Comparison of ENCODE assay signal across 1 cellular context in the genomic region with DNA sequence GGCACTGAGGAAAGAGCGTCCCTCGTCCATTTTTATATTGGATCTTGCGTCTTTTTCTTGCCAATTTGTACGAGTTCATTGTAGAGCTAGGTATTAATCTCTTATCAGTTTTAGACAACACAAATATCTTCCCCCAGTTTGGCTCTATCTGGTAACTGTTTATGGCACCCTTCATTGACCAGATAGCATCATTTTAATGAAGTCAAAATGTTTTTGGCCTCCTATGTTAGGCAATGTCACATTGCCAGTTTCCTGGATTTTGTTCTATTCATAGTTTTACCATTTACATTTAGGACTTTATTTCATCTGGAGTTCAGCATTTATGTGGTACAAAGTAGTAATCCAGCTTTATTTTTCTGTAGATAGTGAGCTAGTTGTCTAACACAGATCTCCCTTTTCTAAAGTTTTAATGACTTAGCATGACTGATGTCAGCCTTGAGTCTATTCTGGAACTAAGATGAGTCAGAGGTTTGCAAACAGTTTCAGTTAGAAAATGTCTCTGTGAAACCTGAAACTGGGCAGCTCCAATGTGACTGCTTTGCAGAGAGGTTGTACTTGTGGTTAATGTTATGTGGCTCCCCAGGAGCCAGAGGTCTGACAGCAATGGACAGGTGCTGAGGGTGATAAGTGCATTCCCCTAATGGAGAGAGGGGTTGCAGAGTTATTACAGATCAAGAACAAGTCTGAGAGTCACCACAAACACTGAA.
TF ChIP-seq lines count a peak whose summit lies in the region.

No MANE protein-coding gene starts in this region.

TF ChIP-seq in HepG2, 621 proteins besides CTCF, POLR2A, EP300 and RAD21 (continued from another document and continues in another):
- TF ChIP-seq, protein P1, sequence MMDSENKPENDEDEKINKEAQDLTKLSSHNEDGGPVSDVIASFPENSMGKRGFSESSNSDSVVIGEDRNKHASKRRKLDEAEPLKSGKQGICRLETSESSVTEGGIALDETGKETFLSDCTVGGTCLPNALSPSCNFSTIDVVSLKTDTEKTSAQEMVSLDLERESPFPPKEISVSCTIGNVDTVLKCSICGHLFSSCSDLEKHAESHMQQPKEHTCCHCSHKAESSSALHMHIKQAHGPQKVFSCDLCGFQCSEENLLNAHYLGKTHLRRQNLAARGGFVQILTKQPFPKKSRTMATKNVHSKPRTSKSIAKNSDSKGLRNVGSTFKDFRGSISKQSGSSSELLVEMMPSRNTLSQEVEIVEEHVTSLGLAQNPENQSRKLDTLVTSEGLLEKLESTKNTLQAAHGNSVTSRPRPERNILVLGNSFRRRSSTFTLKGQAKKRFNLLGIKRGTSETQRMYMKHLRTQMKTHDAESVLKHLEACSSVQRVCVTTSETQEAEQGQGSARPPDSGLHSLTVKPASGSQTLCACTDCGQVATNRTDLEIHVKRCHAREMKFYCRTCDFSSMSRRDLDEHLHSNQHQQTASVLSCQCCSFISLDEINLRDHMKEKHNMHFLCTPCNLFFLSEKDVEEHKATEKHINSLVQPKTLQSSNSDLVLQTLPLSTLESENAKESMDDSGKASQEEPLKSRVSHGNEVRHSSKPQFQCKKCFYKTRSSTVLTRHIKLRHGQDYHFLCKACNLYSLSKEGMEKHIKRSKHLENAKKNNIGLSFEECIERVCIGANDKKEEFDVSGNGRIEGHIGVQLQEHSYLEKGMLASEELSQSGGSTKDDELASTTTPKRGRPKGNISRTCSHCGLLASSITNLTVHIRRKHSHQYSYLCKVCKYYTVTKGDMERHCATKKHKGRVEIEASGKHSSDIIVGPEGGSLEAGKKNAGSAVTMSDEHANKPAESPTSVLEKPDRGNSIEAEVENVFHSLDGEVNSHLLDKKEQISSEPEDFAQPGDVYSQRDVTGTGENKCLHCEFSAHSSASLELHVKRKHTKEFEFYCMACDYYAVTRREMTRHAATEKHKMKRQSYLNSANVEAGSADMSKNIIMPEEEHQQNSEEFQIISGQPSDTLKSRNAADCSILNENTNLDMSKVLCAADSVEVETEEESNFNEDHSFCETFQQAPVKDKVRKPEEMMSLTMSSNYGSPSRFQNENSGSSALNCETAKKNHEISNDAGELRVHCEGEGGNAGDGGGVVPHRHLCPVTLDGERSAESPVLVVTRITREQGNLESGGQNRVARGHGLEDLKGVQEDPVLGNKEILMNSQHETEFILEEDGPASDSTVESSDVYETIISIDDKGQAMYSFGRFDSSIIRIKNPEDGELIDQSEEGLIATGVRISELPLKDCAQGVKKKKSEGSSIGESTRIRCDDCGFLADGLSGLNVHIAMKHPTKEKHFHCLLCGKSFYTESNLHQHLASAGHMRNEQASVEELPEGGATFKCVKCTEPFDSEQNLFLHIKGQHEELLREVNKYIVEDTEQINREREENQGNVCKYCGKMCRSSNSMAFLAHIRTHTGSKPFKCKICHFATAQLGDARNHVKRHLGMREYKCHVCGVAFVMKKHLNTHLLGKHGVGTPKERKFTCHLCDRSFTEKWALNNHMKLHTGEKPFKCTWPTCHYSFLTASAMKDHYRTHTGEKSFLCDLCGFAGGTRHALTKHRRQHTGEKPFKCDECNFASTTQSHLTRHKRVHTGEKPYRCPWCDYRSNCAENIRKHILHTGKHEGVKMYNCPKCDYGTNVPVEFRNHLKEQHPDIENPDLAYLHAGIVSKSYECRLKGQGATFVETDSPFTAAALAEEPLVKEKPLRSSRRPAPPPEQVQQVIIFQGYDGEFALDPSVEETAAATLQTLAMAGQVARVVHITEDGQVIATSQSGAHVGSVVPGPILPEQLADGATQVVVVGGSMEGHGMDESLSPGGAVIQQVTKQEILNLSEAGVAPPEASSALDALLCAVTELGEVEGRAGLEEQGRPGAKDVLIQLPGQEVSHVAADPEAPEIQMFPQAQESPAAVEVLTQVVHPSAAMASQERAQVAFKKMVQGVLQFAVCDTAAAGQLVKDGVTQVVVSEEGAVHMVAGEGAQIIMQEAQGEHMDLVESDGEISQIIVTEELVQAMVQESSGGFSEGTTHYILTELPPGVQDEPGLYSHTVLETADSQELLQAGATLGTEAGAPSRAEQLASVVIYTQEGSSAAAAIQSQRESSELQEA (CRISPR knock-in tag; IDR thresholded peaks at IDR 0.05; ENCODE audit: not compliant biosample characterization): no peak
- TF ChIP-seq ZNF556 (CRISPR knock-in tag; IDR thresholded peaks at IDR 0.05; ENCODE audit: borderline replicate concordance) (no peak), SNAI1 (CRISPR knock-in tag; IDR thresholded peaks at IDR 0.05; ENCODE audit: borderline replicate concordance) (no peak), ZNF431 (CRISPR knock-in tag; IDR thresholded peaks at IDR 0.05; ENCODE audit: borderline replicate concordance, low read depth) (no peak), CBFB (CRISPR knock-in tag; IDR thresholded peaks at IDR 0.05) (no peak), HMG20A (CRISPR knock-in tag; IDR thresholded peaks at IDR 0.05; ENCODE audit: borderline replicate concordance) (peak; percentile 74; the same call in 1 of the 2 replicates), IRF2 (CRISPR knock-in tag; IDR thresholded peaks at IDR 0.05) (0 out of 2 replicates have a peak, but pooled peaks have one; percentile 40), KLF6 (CRISPR knock-in tag; IDR thresholded peaks at IDR 0.05) (no peak), ZNF652 (CRISPR knock-in tag; IDR thresholded peaks at IDR 0.05; ENCODE audit: borderline replicate concordance, low read depth) (peak; percentile 9; the same call in 1 of the 2 replicates), ZNF720 (CRISPR knock-in tag; IDR thresholded peaks at IDR 0.05) (no peak), ZNF34 (CRISPR knock-in tag; IDR thresholded peaks at IDR 0.05; ENCODE audit: borderline replicate concordance) (no peak), GATA4 (IDR thresholded peaks at IDR 0.05; ENCODE audit: borderline replicate concordance, low read depth) (no peak), TBX2 (CRISPR knock-in tag; IDR thresholded peaks at IDR 0.05; ENCODE audit: borderline replicate concordance) (no peak), ZNF501 (CRISPR knock-in tag; IDR thresholded peaks at IDR 0.05) (no peak), RFXANK (CRISPR knock-in tag; IDR thresholded peaks at IDR 0.05) (no peak), ZNF253 (CRISPR knock-in tag; IDR thresholded peaks at IDR 0.05; ENCODE audit: borderline replicate concordance) (no peak), ZNF878 (CRISPR knock-in tag; IDR thresholded peaks at IDR 0.05) (no peak), ZNF263 (CRISPR knock-in tag; IDR thresholded peaks at IDR 0.05) (no peak), KDM3A (CRISPR knock-in tag; IDR thresholded peaks at IDR 0.05; ENCODE audit: low read depth) (no peak), LCORL (IDR thresholded peaks at IDR 0.05) (no peak), LCORL (CRISPR knock-in tag; IDR thresholded peaks at IDR 0.05) (no peak), KLF11 (CRISPR knock-in tag; IDR thresholded peaks at IDR 0.05) (no peak), ZNF343 (CRISPR knock-in tag; IDR thresholded peaks at IDR 0.05) (no peak), MAFG (CRISPR knock-in tag; IDR thresholded peaks at IDR 0.05) (no peak), ZSCAN21 (CRISPR knock-in tag; IDR thresholded peaks at IDR 0.05; ENCODE audit: borderline replicate concordance) (no peak), CEBPB (IDR thresholded peaks at IDR 0.05; ENCODE audit: borderline replicate concordance, low read depth, low read length) (no peak), GABPB1 (CRISPR knock-in tag; IDR thresholded peaks at IDR 0.05) (no peak), DR1 (CRISPR knock-in tag; IDR thresholded peaks at IDR 0.05) (no peak), NR2F6 (IDR thresholded peaks at IDR 0.05) (no peak), NR2F6 (CRISPR knock-in tag; IDR thresholded peaks at IDR 0.05) (no peak), ZMYM3 (CRISPR knock-in tag; IDR thresholded peaks at IDR 0.05) (no peak), ZIK1 (CRISPR knock-in tag; IDR thresholded peaks at IDR 0.05; ENCODE audit: borderline replicate concordance, low read depth) (no peak), BCL6 (CRISPR knock-in tag; IDR thresholded peaks at IDR 0.05) (no peak), CCDC6 (CRISPR knock-in tag; IDR thresholded peaks at IDR 0.05) (no peak), ZNF234 (CRISPR knock-in tag; conservative IDR thresholded peaks at IDR 0.05) (no peak), RARG (CRISPR knock-in tag; IDR thresholded peaks at IDR 0.05; ENCODE audit: low read depth) (no peak), NCOR1 (IDR thresholded peaks at IDR 0.05; ENCODE audit: borderline replicate concordance, low read length) (no peak)
- TF ChIP-seq, protein P2, sequence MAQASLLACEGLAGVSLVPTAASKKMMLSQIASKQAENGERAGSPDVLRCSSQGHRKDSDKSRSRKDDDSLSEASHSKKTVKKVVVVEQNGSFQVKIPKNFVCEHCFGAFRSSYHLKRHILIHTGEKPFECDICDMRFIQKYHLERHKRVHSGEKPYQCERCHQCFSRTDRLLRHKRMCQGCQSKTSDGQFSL (CRISPR knock-in tag; IDR thresholded peaks at IDR 0.05): no peak
- TF ChIP-seq, protein P3, sequence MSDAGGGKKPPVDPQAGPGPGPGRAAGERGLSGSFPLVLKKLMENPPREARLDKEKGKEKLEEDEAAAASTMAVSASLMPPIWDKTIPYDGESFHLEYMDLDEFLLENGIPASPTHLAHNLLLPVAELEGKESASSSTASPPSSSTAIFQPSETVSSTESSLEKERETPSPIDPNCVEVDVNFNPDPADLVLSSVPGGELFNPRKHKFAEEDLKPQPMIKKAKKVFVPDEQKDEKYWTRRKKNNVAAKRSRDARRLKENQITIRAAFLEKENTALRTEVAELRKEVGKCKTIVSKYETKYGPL (CRISPR knock-in tag; IDR thresholded peaks at IDR 0.05): no peak
- TF ChIP-seq, protein P4, sequence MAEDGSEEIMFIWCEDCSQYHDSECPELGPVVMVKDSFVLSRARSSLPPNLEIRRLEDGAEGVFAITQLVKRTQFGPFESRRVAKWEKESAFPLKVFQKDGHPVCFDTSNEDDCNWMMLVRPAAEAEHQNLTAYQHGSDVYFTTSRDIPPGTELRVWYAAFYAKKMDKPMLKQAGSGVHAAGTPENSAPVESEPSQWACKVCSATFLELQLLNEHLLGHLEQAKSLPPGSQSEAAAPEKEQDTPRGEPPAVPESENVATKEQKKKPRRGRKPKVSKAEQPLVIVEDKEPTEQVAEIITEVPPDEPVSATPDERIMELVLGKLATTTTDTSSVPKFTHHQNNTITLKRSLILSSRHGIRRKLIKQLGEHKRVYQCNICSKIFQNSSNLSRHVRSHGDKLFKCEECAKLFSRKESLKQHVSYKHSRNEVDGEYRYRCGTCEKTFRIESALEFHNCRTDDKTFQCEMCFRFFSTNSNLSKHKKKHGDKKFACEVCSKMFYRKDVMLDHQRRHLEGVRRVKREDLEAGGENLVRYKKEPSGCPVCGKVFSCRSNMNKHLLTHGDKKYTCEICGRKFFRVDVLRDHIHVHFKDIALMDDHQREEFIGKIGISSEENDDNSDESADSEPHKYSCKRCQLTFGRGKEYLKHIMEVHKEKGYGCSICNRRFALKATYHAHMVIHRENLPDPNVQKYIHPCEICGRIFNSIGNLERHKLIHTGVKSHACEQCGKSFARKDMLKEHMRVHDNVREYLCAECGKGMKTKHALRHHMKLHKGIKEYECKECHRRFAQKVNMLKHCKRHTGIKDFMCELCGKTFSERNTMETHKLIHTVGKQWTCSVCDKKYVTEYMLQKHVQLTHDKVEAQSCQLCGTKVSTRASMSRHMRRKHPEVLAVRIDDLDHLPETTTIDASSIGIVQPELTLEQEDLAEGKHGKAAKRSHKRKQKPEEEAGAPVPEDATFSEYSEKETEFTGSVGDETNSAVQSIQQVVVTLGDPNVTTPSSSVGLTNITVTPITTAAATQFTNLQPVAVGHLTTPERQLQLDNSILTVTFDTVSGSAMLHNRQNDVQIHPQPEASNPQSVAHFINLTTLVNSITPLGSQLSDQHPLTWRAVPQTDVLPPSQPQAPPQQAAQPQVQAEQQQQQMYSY (CRISPR knock-in tag; IDR thresholded peaks at IDR 0.05): no peak
- TF ChIP-seq, protein P5, sequence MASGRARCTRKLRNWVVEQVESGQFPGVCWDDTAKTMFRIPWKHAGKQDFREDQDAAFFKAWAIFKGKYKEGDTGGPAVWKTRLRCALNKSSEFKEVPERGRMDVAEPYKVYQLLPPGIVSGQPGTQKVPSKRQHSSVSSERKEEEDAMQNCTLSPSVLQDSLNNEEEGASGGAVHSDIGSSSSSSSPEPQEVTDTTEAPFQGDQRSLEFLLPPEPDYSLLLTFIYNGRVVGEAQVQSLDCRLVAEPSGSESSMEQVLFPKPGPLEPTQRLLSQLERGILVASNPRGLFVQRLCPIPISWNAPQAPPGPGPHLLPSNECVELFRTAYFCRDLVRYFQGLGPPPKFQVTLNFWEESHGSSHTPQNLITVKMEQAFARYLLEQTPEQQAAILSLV (CRISPR knock-in tag; IDR thresholded peaks at IDR 0.05; ENCODE audit: borderline replicate concordance): no peak
- TF ChIP-seq, protein P6, sequence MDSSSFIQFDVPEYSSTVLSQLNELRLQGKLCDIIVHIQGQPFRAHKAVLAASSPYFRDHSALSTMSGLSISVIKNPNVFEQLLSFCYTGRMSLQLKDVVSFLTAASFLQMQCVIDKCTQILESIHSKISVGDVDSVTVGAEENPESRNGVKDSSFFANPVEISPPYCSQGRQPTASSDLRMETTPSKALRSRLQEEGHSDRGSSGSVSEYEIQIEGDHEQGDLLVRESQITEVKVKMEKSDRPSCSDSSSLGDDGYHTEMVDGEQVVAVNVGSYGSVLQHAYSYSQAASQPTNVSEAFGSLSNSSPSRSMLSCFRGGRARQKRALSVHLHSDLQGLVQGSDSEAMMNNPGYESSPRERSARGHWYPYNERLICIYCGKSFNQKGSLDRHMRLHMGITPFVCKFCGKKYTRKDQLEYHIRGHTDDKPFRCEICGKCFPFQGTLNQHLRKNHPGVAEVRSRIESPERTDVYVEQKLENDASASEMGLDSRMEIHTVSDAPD (CRISPR knock-in tag; IDR thresholded peaks at IDR 0.05): no peak
- TF ChIP-seq, protein P7, sequence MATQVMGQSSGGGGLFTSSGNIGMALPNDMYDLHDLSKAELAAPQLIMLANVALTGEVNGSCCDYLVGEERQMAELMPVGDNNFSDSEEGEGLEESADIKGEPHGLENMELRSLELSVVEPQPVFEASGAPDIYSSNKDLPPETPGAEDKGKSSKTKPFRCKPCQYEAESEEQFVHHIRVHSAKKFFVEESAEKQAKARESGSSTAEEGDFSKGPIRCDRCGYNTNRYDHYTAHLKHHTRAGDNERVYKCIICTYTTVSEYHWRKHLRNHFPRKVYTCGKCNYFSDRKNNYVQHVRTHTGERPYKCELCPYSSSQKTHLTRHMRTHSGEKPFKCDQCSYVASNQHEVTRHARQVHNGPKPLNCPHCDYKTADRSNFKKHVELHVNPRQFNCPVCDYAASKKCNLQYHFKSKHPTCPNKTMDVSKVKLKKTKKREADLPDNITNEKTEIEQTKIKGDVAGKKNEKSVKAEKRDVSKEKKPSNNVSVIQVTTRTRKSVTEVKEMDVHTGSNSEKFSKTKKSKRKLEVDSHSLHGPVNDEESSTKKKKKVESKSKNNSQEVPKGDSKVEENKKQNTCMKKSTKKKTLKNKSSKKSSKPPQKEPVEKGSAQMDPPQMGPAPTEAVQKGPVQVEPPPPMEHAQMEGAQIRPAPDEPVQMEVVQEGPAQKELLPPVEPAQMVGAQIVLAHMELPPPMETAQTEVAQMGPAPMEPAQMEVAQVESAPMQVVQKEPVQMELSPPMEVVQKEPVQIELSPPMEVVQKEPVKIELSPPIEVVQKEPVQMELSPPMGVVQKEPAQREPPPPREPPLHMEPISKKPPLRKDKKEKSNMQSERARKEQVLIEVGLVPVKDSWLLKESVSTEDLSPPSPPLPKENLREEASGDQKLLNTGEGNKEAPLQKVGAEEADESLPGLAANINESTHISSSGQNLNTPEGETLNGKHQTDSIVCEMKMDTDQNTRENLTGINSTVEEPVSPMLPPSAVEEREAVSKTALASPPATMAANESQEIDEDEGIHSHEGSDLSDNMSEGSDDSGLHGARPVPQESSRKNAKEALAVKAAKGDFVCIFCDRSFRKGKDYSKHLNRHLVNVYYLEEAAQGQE (IDR thresholded peaks at IDR 0.05; ENCODE audit: borderline replicate concordance in 1 of 2, low read depth in 1 of 2, low read length in 2 of 2): no peak
